Comparison of ENCODE assay signal across 16 cellular contexts in genomic region chr2:139478191-139478914, GRCh38.
A peak's percentile ranks its signal among the peaks of the same experiment; 100 is the strongest.
DNase-seq lines count a peak whose midpoint lies in the region; ATAC-seq and TF ChIP-seq lines count a peak whose summit lies in the region.
"Had no signal": no experiment of that assay in that cellular context is flagged by ENCODE, and none has a peak within 500 bp of the region (broad histone marks: within the 10 kb centered on the region; RNA-seq: fewer than 3 reads in every experiment).

No MANE protein-coding gene starts in this region.

- H3T11ph ChIP-seq in H9 (ENCODE audit: low read length) = no peak overlapping the region

- TF ChIP-seq POLR2A in suprapubic skin (IDR thresholded peaks at IDR 0.05) = no peak

- no peak overlapping the region for H3K4me3 ChIP-seq in suprapubic skin
- no peak overlapping the region for H3K4me3 ChIP-seq in dorsolateral prefrontal cortex
- H3K4me3 ChIP-seq: HAP-1, left lung, testis had no signal

- no peaks in the 10 kb centered on the region; a peak in 1 of 7 replicates for H3K36me3 Mint-ChIP-seq in H9 (ENCODE audit: insufficient read depth in 1 of 3, low read depth in 3 of 3)

- H4K8ac ChIP-seq in H9 (replicated peaks; ENCODE audit: insufficient read length, low read depth, low read length) = no peak overlapping the region

- no peak overlapping the region for H2BK12ac ChIP-seq in H9 (ENCODE audit: insufficient read length, low read depth, low read length)

- H2BK20ac ChIP-seq in H9 (ENCODE audit: low read depth, low read length, poor library complexity, severe bottlenecking) = no peak overlapping the region

- intact Hi-C loops in dorsolateral prefrontal cortex (cut with DNase I) = no loop called here

- H3K27me3 Mint-ChIP-seq in H9 (ENCODE audit: low read depth) = no peaks in the 10 kb centered on the region

- H3K79me1 ChIP-seq in H9 (ENCODE audit: insufficient read depth, low read depth, low read length, poor library complexity, severe bottlenecking) = no peaks in the 10 kb centered on the region

- 100% methylated on average over 1 of the region's 3 CpGs for WGBS in H9 (ENCODE audit: extremely low coverage, insufficient read length, low lambda C conversion rate)
- 63% methylated on average over 3 of the region's 3 CpGs for WGBS in suprapubic skin

- no peaks in the 10 kb centered on the region; a peak in 3 of 5 replicates for H3K9me3 Mint-ChIP-seq in H9

- no peak overlapping the region for H3K4me3 Mint-ChIP-seq in H9
- H3K4me3 Mint-ChIP-seq: activated T-cell treated with anti-CD3 and anti-CD28 coated beads, Interleukin-2, amount 50 U/mL, for 4 hours had no signal

- H3K9me3 ChIP-seq in H9 (ENCODE audit: control insufficient read depth, low read depth, low read length) (no peaks in the 10 kb centered on the region), suprapubic skin (no peaks in the 10 kb centered on the region)
- H3K9me3 ChIP-seq: HAP-1, left lung, testis had no signal

- DNase-seq in H9 (no peak), NCI-H2081 treated with DMSO at 0.1 percent for 48 hours (lab: John Stamatoyannopoulos, UW) (peak; percentile 72), RKO (ENCODE audit: low spot score) (peak; percentile 15), left kidney (ENCODE audit: low read depth, low spot score) (peak; percentile 39), suprapubic skin (ENCODE audit: low spot score in 2 of 2) (no peak), dorsolateral prefrontal cortex (no peak)
- no peak for DNase-seq in stimulated activated naive CD4-positive, alpha-beta T cell treated with Interleukin-2 at 50 U/mL for 16 hours (lab: John Stamatoyannopoulos, UW)
- DNase-seq: activated CD4-positive, alpha-beta T cell treated with anti-CD3 and anti-CD28 coated beads for 48 hours; activated T-cell treated with anti-CD3 and anti-CD28 coated beads, Interleukin-2, amount 50 U/mL, for 4 hours; DMS79; hippocampal formation; left lung; RPMI8226; testis had no signal

- peaks cover 21 to 25% of the 10 kb centered on the region in 2 experiments for H3K4me1 Mint-ChIP-seq in H9

- no peak overlapping the region for H2BK5ac ChIP-seq in H9 (ENCODE audit: insufficient read length, low read length)

- H3K23me2 ChIP-seq in H9 (ENCODE audit: insufficient read length, low read depth, low read length, poor library complexity, severe bottlenecking) = no peaks in the 10 kb centered on the region

- H3K27me3 ChIP-seq in H9 (ENCODE audit: insufficient read depth, low read length) (no peaks in the 10 kb centered on the region), suprapubic skin (no peaks in the 10 kb centered on the region), dorsolateral prefrontal cortex (no peaks in the 10 kb centered on the region)
- H3K27me3 ChIP-seq: left lung, testis had no signal

- H3K14ac ChIP-seq in H9 (ENCODE audit: insufficient read depth, low read length) = no peak overlapping the region

- H3K36me3 ChIP-seq in suprapubic skin = no peaks in the 10 kb centered on the region
- H3K36me3 ChIP-seq: HAP-1, left lung had no signal

- H2AK5ac ChIP-seq in H9 (ENCODE audit: insufficient read length, low read length) = no peak overlapping the region

- TF ChIP-seq CTCF in H9 (conservative IDR thresholded peaks at IDR 0.05) (peak; percentile 44; the same call in 1 of the 3 replicates), suprapubic skin (IDR thresholded peaks at IDR 0.05) (no peak), dorsolateral prefrontal cortex (IDR thresholded peaks at IDR 0.05 in 54 of 56, conservative IDR thresholded peaks at IDR 0.05 in 2 of 56; ENCODE audit: low read depth in 1 of 56, partially characterized antibody in 56 of 56) (peak in 2 of 56 donors; percentile 6 to 10)

- H3K4me2 ChIP-seq in H9 (ENCODE audit: insufficient read depth, insufficient read length, low read length) = no peak overlapping the region

- H4K5ac ChIP-seq in H9 (ENCODE audit: insufficient read length, low read depth, low read length) = no peak overlapping the region

- no peak overlapping the region for H3K56ac ChIP-seq in H9 (ENCODE audit: insufficient read length, low read depth, low read length)

- no peak for ATAC-seq in GM21529 (IDR thresholded peaks at IDR 0.05; ENCODE audit: unreplicated experiment)
- ATAC-seq: activated T-cell treated with anti-CD3 and anti-CD28 coated beads, Interleukin-2, amount 50 U/mL, for 4 hours; left lung had no signal

- H4K91ac ChIP-seq in H9 (ENCODE audit: insufficient read length, low read depth, low read length) = no peak overlapping the region

- H3K79me2 ChIP-seq in H9 (ENCODE audit: insufficient read depth, low read length) = no peaks in the 10 kb centered on the region

- H3K4me1 ChIP-seq in H9 (ENCODE audit: insufficient read depth, low read length) (no peaks in the 10 kb centered on the region), suprapubic skin (no peaks in the 10 kb centered on the region)
- H3K4me1 ChIP-seq: left lung, testis had no signal

- H3K27ac ChIP-seq in H9 (ENCODE audit: insufficient read length, low read depth, low read length) (no peak overlapping the region), suprapubic skin (no peak overlapping the region), dorsolateral prefrontal cortex (no peak overlapping the region)
- H3K27ac ChIP-seq: left lung, testis had no signal

- no peak for TF ChIP-seq EP300 in suprapubic skin (IDR thresholded peaks at IDR 0.05)

- no peak overlapping the region for H3K23ac ChIP-seq in H9 (ENCODE audit: insufficient read length, low read depth, low read length)

- H2BK120ac ChIP-seq in H9 (ENCODE audit: low read depth, low read length, poor library complexity, severe bottlenecking) = no peak overlapping the region

- no peak overlapping the region for H3K18ac ChIP-seq in H9 (ENCODE audit: insufficient read length, low read depth, low read length)

- H4K20me1 ChIP-seq in H9 (ENCODE audit: control insufficient read depth, insufficient read depth, insufficient read length) = no peaks in the 10 kb centered on the region

- no peak overlapping the region; a peak in 1 of 7 replicates for H3K27ac Mint-ChIP-seq in H9

- H3K9ac ChIP-seq in H9 (ENCODE audit: extremely low read depth, insufficient read length, low read length) = no peak overlapping the region

- H2BK15ac ChIP-seq in H9 (ENCODE audit: low read depth, low read length) = no peak overlapping the region

- H2AFZ ChIP-seq in H9 (ENCODE audit: low read length) = no peak overlapping the region

- no peak overlapping the region for H3K4ac ChIP-seq in H9 (ENCODE audit: low read depth, low read length)

Comparison
In these comparisons a context has a peak if more than half of its experiments do, and no peak if none do; other contexts are left out.
1. DNase-seq: peak in NCI-H2081 treated with DMSO at 0.1 percent for 48 hours (single experiment), RKO (single experiment) and left kidney (single experiment); none in H9 (single experiment), suprapubic skin (0 of 2), stimulated activated naive CD4-positive, alpha-beta T cell treated with Interleukin-2 at 50 U/mL for 16 hours (single experiment) and dorsolateral prefrontal cortex (0 of 10).